Comparison of ENCODE assay signal across 8 cellular contexts in genomic region chr4:80989921-80990544, GRCh38. TPM values are rescaled to one million over a fixed set of nuclear protein-coding genes. Genes with fewer than 3 reads are reported as not detected.
DNase-seq lines count a peak whose midpoint lies in the region; ATAC-seq and TF ChIP-seq lines count a peak whose summit lies in the region.

No MANE protein-coding gene starts in this region.

- in situ Hi-C loops in gastrocnemius medialis (cut with MboI; ENCODE audit: low sequenced_read_pairs in 4 of 4), result loop anchor here (5.0 to 25.0 kb wide), 3 partner anchors 623 to 628 kb away; no protein-coding TSS in a partner anchor

- H3K4me3 Mint-ChIP-seq in WTC11, result no peak overlapping the region

- H3K4me3 ChIP-seq in GM12864 (ENCODE audit: low read depth, low read length) (no peak overlapping the region), gastrocnemius medialis (no peak overlapping the region)

- DNase-seq in AML-193 (lab: John Stamatoyannopoulos, UW), result peak; percentile 46 to 65
- DNase-seq in GM12864 (ENCODE audit: low read depth), result peak; percentile 15
- DNase-seq in NCI-H2029 (lab: John Stamatoyannopoulos, UW), result peak; percentile 6
- no peak for DNase-seq in WTC11 (ENCODE audit: low spot score)
- DNase-seq in hepatic stellate cell (ENCODE audit: low spot score), result peak; percentile 10
- DNase-seq in gastrocnemius medialis, result no peak

- POLR2A ChIA-PET in WTC11 (lab: Charles Lee), result no interaction called here

- TF ChIP-seq POLR2A in gastrocnemius medialis (IDR thresholded peaks at IDR 0.05), result no peak

- H3K4me1 ChIP-seq in gastrocnemius medialis, result no peaks in the 10 kb centered on the region

- 0 out of 2 replicates have a peak, but pooled peaks cover 3% of the 10 kb centered on the region for H3K9me3 Mint-ChIP-seq in WTC11

- H3K9me3 ChIP-seq in gastrocnemius medialis, result no peaks in the 10 kb centered on the region

- H3K36me3 ChIP-seq in gastrocnemius medialis, result no peaks in the 10 kb centered on the region

- CTCF ChIA-PET in WTC11 (lab: Charles Lee), result interaction anchor here (0.7 to 2.8 kb wide), 24 partner anchors 8 to 721 kb away, joined by 3 to 27 read pairs (median 3); partner anchors contain the start of gene BMP3

- H3K27me3 Mint-ChIP-seq in WTC11 (ENCODE audit: low read depth), result no peaks in the 10 kb centered on the region

- no peak overlapping the region for H3K27ac ChIP-seq in gastrocnemius medialis

- intact Hi-C loops in gastrocnemius medialis (cut with DNase I; ENCODE audit: low total_unique reads), result loop anchor here (1.0 kb wide), 1 partner anchor 624 kb away; no protein-coding TSS in a partner anchor

- ATAC-seq in HG02763 (IDR thresholded peaks at IDR 0.05; ENCODE audit: unreplicated experiment) (peak; percentile 81), WTC11 (peak; percentile 59), gastrocnemius medialis (peak in 1 of 2 donors; percentile 9), HG03025 (IDR thresholded peaks at IDR 0.05; ENCODE audit: low FRiP score, unreplicated experiment) (no peak)

- H3K4me1 Mint-ChIP-seq in WTC11, result peaks cover 11% of the 10 kb centered on the region

- TF ChIP-seq CTCF in GM12864 (IDR thresholded peaks at IDR 0.05; ENCODE audit: low read depth, low read length, missing control alignments), result peak; percentile 67
- peak; percentile 38; the same call in 1 of the 2 replicates for TF ChIP-seq CTCF in WTC11 (IDR thresholded peaks at IDR 0.05)
- TF ChIP-seq CTCF in gastrocnemius medialis (IDR thresholded peaks at IDR 0.05 in 4 of 5, conservative IDR thresholded peaks at IDR 0.05 in 1 of 5), result peak in 3 of 5 experiments; percentile 19 to 63 (median 54)

- H3K27me3 ChIP-seq in gastrocnemius medialis, result no peaks in the 10 kb centered on the region

- H3K27ac Mint-ChIP-seq in WTC11, result no peak overlapping the region

- no peaks in the 10 kb centered on the region for H3K36me3 Mint-ChIP-seq in WTC11

TF ChIP-seq in WTC11, 78 proteins besides CTCF, POLR2A, EP300 and RAD21:
- TF ChIP-seq HMGXB4 (CRISPR knock-in tag; IDR thresholded peaks at IDR 0.05) (no peak), NFYB (CRISPR knock-in tag; conservative IDR thresholded peaks at IDR 0.05; ENCODE audit: low read depth) (no peak), ZNF138 (CRISPR knock-in tag; conservative IDR thresholded peaks at IDR 0.05) (no peak), ZNF281 (CRISPR knock-in tag; IDR thresholded peaks at IDR 0.05) (no peak), MAX (CRISPR knock-in tag; IDR thresholded peaks at IDR 0.05) (no peak), RORB (CRISPR knock-in tag; IDR thresholded peaks at IDR 0.05) (no peak), GRHL2 (CRISPR knock-in tag; IDR thresholded peaks at IDR 0.05; ENCODE audit: insufficient replicate concordance, severe bottlenecking) (no peak), HMGA2 (CRISPR knock-in tag; IDR thresholded peaks at IDR 0.05) (no peak), ERG (CRISPR knock-in tag; IDR thresholded peaks at IDR 0.05) (no peak), SOX15 (CRISPR knock-in tag; IDR thresholded peaks at IDR 0.05) (no peak), ZNF416 (CRISPR knock-in tag; IDR thresholded peaks at IDR 0.05) (no peak), ZSCAN18 (CRISPR knock-in tag; IDR thresholded peaks at IDR 0.05) (no peak), ZNF425 (CRISPR knock-in tag; conservative IDR thresholded peaks at IDR 0.05) (no peak), ZNF263 (CRISPR knock-in tag; IDR thresholded peaks at IDR 0.05; ENCODE audit: low read depth) (no peak)

RNA-seq across cellular contexts. Expression of gene BMP3, which starts 40.5 kb away (rescaled TPM):
- 0.53 to 0.55 TPM (median 0.55 TPM) in 3 replicates for total RNA-seq in WTC11 (2021)
- total RNA-seq in gastrocnemius medialis, result under 1 TPM; 0.11 to 0.51 (median 0.20) TPM

Comparison
In these comparisons a context has a peak if more than half of its experiments do, and no peak if none do; other contexts are left out.
1. DNase-seq: peak in AML-193 (2 of 2), GM12864 (single experiment), NCI-H2029 (single experiment) and hepatic stellate cell (single experiment); none in WTC11 (single experiment) and gastrocnemius medialis (0 of 2).
2. Peak in every context shown above with its lines, with median percentiles within 50 percentile points of each other: CTCF ChIP-seq.